12 cellular contexts compared by ENCODE assay signal in the genomic region with DNA sequence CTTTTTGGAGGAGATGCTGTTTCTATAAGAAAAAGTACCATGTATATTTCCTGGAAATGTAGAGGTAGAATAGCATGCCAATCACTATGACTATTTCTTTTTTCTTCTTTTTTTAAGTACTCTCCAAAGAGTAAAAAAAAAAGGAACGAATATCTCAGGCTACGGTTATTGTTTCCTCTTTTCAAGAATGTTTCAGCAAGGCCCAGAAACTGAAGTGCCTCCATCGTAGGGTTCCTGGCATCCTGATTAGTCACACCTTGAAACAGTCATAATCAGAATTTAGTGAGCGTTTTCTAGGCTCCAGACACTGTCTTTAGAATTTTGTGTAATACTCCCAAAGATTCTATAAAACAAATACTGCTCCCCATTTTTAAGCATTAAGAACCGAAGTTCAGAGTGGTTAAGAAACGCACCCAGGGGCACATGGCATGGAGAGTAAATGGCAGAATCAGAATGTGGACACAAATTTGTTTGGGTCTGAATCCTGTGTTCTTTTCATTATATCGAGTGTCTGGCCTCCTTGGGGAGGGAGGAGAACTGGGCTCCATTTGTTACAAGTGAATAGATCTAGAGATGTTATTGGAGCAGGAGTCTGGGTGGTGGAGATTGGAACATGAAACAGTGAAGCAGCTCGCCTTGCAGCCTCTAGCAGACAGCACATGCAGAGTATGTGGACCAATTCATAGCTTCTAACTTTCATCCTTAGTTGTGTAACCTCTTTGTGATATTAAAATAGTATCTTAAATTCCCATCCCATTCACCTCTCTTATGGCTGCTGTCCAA. TPM values are rescaled to one million over a fixed set of nuclear protein-coding genes. Genes with fewer than 3 reads are reported as not detected.
DNase-seq lines count a peak whose midpoint lies in the region; ATAC-seq and TF ChIP-seq lines count a peak whose summit lies in the region.
"Had no signal": no experiment of that assay in that cellular context is flagged by ENCODE, and none has a peak within 500 bp of the region (broad histone marks: within the 10 kb centered on the region; RNA-seq: fewer than 3 reads in every experiment).

No MANE protein-coding gene starts in this region.

- peaks cover 3 to 14% (median 10%) of the 10 kb centered on the region in 5 donors for H3K36me3 ChIP-seq in subcutaneous abdominal adipose tissue (ENCODE audit: control insufficient read depth in 5 of 5, insufficient read depth in 5 of 5, low read length in 5 of 5)

- no peaks in the 10 kb centered on the region for H3K9me3 Mint-ChIP-seq in activated CD4-positive, alpha-beta memory T cell treated with anti-CD3 and anti-CD28 coated beads for 36 hours
- no peaks in the 10 kb centered on the region for H3K9me3 Mint-ChIP-seq in activated CD4-positive, alpha-beta memory T cell treated with anti-CD3 and anti-CD28 coated beads, Interleukin-2, amount 10 ng/mL, durations not matched to agents 7 days and 5 days
- no peaks in the 10 kb centered on the region for H3K9me3 Mint-ChIP-seq in mesothelial cell of epicardium

- H3K27ac ChIP-seq in dorsolateral prefrontal cortex (peak overlapping the region; percentile 50 to 98 (median 90)), subcutaneous abdominal adipose tissue (ENCODE audit: low read depth, low read length) (peak overlapping the region; percentile 51)

- H3K4me1 Mint-ChIP-seq in activated CD4-positive, alpha-beta memory T cell treated with anti-CD3 and anti-CD28 coated beads for 36 hours (ENCODE audit: low read depth) = peaks cover 29% of the 10 kb centered on the region
- peaks cover 35% of the 10 kb centered on the region for H3K4me1 Mint-ChIP-seq in activated CD4-positive, alpha-beta memory T cell treated with anti-CD3 and anti-CD28 coated beads, Interleukin-2, amount 10 ng/mL, durations not matched to agents 7 days and 5 days
- peaks cover 35% of the 10 kb centered on the region for H3K4me1 Mint-ChIP-seq in mesothelial cell of epicardium

- H3K36me3 Mint-ChIP-seq in activated CD4-positive, alpha-beta memory T cell treated with anti-CD3 and anti-CD28 coated beads for 36 hours = peaks cover 1% of the 10 kb centered on the region
- peaks cover 18% of the 10 kb centered on the region for H3K36me3 Mint-ChIP-seq in activated CD4-positive, alpha-beta memory T cell treated with anti-CD3 and anti-CD28 coated beads, Interleukin-2, amount 10 ng/mL, durations not matched to agents 7 days and 5 days (ENCODE audit: low read depth)
- H3K36me3 Mint-ChIP-seq in mesothelial cell of epicardium = peaks cover 26% of the 10 kb centered on the region

- H3K27me3 ChIP-seq in dorsolateral prefrontal cortex = no peaks in the 10 kb centered on the region
- H3K27me3 ChIP-seq in subcutaneous abdominal adipose tissue (ENCODE audit: control insufficient read depth in 5 of 5, insufficient read depth in 4 of 5, low read length in 5 of 5) = no peaks in the 10 kb centered on the region

- POLR2A ChIA-PET in activated CD4-positive, alpha-beta memory T cell treated with anti-CD3 and anti-CD28 coated beads for 36 hours (lab: Charles Lee) = interaction anchor here (0.8 kb wide), 1 partner anchor 22 kb away, joined by 3 read pairs; no protein-coding TSS in a partner anchor
- POLR2A ChIA-PET in activated CD4-positive, alpha-beta memory T cell treated with anti-CD3 and anti-CD28 coated beads, Interleukin-2, amount 10 ng/mL, durations not matched to agents 7 days and 5 days (lab: Charles Lee) = no interaction called here

- intact Hi-C loops in activated CD4-positive, alpha-beta memory T cell treated with anti-CD3 and anti-CD28 coated beads for 36 hours (cut with micrococcal nuclease) = loop anchor here (2.0 to 5.0 kb wide), 3 partner anchors 18 to 81 kb away; no protein-coding TSS in a partner anchor
- intact Hi-C loops in dorsolateral prefrontal cortex (cut with DNase I) = no loop called here

- no peak overlapping the region for H3K4me3 Mint-ChIP-seq in activated CD4-positive, alpha-beta memory T cell treated with anti-CD3 and anti-CD28 coated beads for 36 hours
- H3K4me3 Mint-ChIP-seq in activated CD4-positive, alpha-beta memory T cell treated with anti-CD3 and anti-CD28 coated beads, Interleukin-2, amount 10 ng/mL, durations not matched to agents 7 days and 5 days = no peak overlapping the region
- H3K4me3 Mint-ChIP-seq in mesothelial cell of epicardium = no peak overlapping the region

- CTCF ChIA-PET in activated CD4-positive, alpha-beta memory T cell treated with anti-CD3 and anti-CD28 coated beads for 36 hours (lab: Charles Lee) = no interaction called here
- CTCF ChIA-PET in activated CD4-positive, alpha-beta memory T cell treated with anti-CD3 and anti-CD28 coated beads, Interleukin-2, amount 10 ng/mL, durations not matched to agents 7 days and 5 days (lab: Charles Lee) = interaction anchor here (0.8 to 1.4 kb wide), 2 partner anchors 17 to 44 kb away, joined by 3 read pairs; no protein-coding TSS in a partner anchor

- H3K9ac ChIP-seq in subcutaneous abdominal adipose tissue (ENCODE audit: low read length in 5 of 5) = no peak overlapping the region

- H3K9me3 ChIP-seq in subcutaneous abdominal adipose tissue (ENCODE audit: control insufficient read depth in 5 of 5, low read length in 5 of 5) = no peaks in the 10 kb centered on the region

- peaks cover 4 to 39% (median 29%) of the 10 kb centered on the region in 5 donors for H3K4me1 ChIP-seq in subcutaneous abdominal adipose tissue (ENCODE audit: control insufficient read depth in 5 of 5, insufficient read depth in 5 of 5, low read length in 5 of 5)

- peaks cover 3% of the 10 kb centered on the region for H3K27me3 Mint-ChIP-seq in activated CD4-positive, alpha-beta memory T cell treated with anti-CD3 and anti-CD28 coated beads for 36 hours
- H3K27me3 Mint-ChIP-seq in activated CD4-positive, alpha-beta memory T cell treated with anti-CD3 and anti-CD28 coated beads, Interleukin-2, amount 10 ng/mL, durations not matched to agents 7 days and 5 days = no peaks in the 10 kb centered on the region
- H3K27me3 Mint-ChIP-seq in mesothelial cell of epicardium (ENCODE audit: low read depth) = no peaks in the 10 kb centered on the region

- peak overlapping the region; percentile 55 for H3K27ac Mint-ChIP-seq in activated CD4-positive, alpha-beta memory T cell treated with anti-CD3 and anti-CD28 coated beads for 36 hours
- H3K27ac Mint-ChIP-seq in activated CD4-positive, alpha-beta memory T cell treated with anti-CD3 and anti-CD28 coated beads, Interleukin-2, amount 10 ng/mL, durations not matched to agents 7 days and 5 days = no peak overlapping the region
- H3K27ac Mint-ChIP-seq in mesothelial cell of epicardium = no peak overlapping the region

- DNase-seq in activated CD4-positive, alpha-beta memory T cell treated with anti-CD3 and anti-CD28 coated beads for 36 hours = peak; percentile 27
- no peak for DNase-seq in activated CD4-positive, alpha-beta memory T cell treated with anti-CD3 and anti-CD28 coated beads, Interleukin-2, amount 10 ng/mL, durations not matched to agents 7 days and 5 days
- DNase-seq in OCI-M1 (lab: John Stamatoyannopoulos, UW) (peak; percentile 54), dorsolateral prefrontal cortex (no peak), mesothelial cell of epicardium (ENCODE audit: low spot score in 2 of 2, unreplicated experiment in 2 of 2) (no peak), NCI-H2196 treated with DMSO at 0.1 percent for 48 hours (lab: John Stamatoyannopoulos, UW; ENCODE audit: unreplicated experiment) (no peak)
- DNase-seq: activated CD4-positive, alpha-beta T cell treated with anti-CD3 and anti-CD28 coated beads, Interleukin-2, amount 50 U/mL, for 48 hours; activated naive CD4-positive, alpha-beta T cell treated with anti-CD3 and anti-CD28 coated beads, Interleukin-2, amount 50 U/mL, for 16 hours; NCI-H1092 treated with DMSO at 0.1 percent for 48 hours; T-helper 2 cell had no signal

- peak overlapping the region in 6 of 59 donors; percentile 7 to 33 (median 16) for H3K4me3 ChIP-seq in dorsolateral prefrontal cortex
- H3K4me3 ChIP-seq in subcutaneous abdominal adipose tissue (ENCODE audit: low read depth in 1 of 5, low read length in 5 of 5) = no peak overlapping the region

- no peak for ATAC-seq in GM21367 (IDR thresholded peaks at IDR 0.05; ENCODE audit: unreplicated experiment)

- TF ChIP-seq CTCF in dorsolateral prefrontal cortex (IDR thresholded peaks at IDR 0.05 in 54 of 56, conservative IDR thresholded peaks at IDR 0.05 in 2 of 56; ENCODE audit: low read depth in 1 of 56, partially characterized antibody in 56 of 56) (no peak), mesothelial cell of epicardium (IDR thresholded peaks at IDR 0.05; ENCODE audit: unreplicated experiment) (no peak)

RNA-seq across cellular contexts. Expression of a gene that starts 26.7 kb away (rescaled TPM):
- 10 to 100 TPM; 16.8 to 17.1 TPM for total RNA-seq in activated CD4-positive, alpha-beta memory T cell treated with anti-CD3 and anti-CD28 coated beads for 36 hours
- total RNA-seq in activated CD4-positive, alpha-beta memory T cell treated with anti-CD3 and anti-CD28 coated beads, Interleukin-2, amount 10 ng/mL, durations not matched to agents 7 days and 5 days = 10 to 100 TPM; 19.4 to 20.6 TPM
- total RNA-seq in dorsolateral prefrontal cortex (100 to 1,000 TPM; 160 to 942 (median 318) TPM), mesothelial cell of epicardium (105 to 111 TPM (median 110 TPM) in 3 replicates)

Comparison
In these comparisons a context has a peak if more than half of its experiments do, and no peak if none do; other contexts are left out.
1. DNase-seq: peak in activated CD4-positive, alpha-beta memory T cell treated with anti-CD3 and anti-CD28 coated beads for 36 hours (single experiment) and OCI-M1 (single experiment); none in activated CD4-positive, alpha-beta memory T cell treated with anti-CD3 and anti-CD28 coated beads, Interleukin-2, amount 10 ng/mL, durations not matched to agents 7 days and 5 days (single experiment), dorsolateral prefrontal cortex (0 of 10), mesothelial cell of epicardium (0 of 2) and NCI-H2196 treated with DMSO at 0.1 percent for 48 hours (single experiment).